ENCODE assay signal across 10 cellular contexts in genomic region chr2:68762665-68763064, GRCh38. TPM values are rescaled to one million over a fixed set of nuclear protein-coding genes. Genes with fewer than 3 reads are reported as not detected.
DNase-seq lines count a peak whose midpoint lies in the region; ATAC-seq, FAIRE-seq and TF ChIP-seq lines count a peak whose summit lies in the region.
"Had no signal": no experiment of that assay in that cellular context is flagged by ENCODE, and none has a peak within 500 bp of the region (broad histone marks: within the 10 kb centered on the region; RNA-seq: fewer than 3 reads in every experiment).

No MANE protein-coding gene starts in this region.

- H3K36me3 ChIP-seq in CD8-positive, alpha-beta memory T cell (ENCODE audit: insufficient read depth, low read length) = no peaks in the 10 kb centered on the region
- H3K36me3 ChIP-seq in OCI-LY7 (ENCODE audit: insufficient read depth, low read length) = peaks cover 11% of the 10 kb centered on the region
- H3K36me3 ChIP-seq: vagina had no signal

- peak overlapping the region; percentile 87 to 100 (median 96) for H3K27ac Mint-ChIP-seq in CD8-positive, alpha-beta memory T cell

- H3K27me3 ChIP-seq in CD8-positive, alpha-beta memory T cell (ENCODE audit: insufficient read depth, low read length, poor library complexity, severe bottlenecking) = no peaks in the 10 kb centered on the region
- H3K27me3 ChIP-seq: vagina had no signal

- no peak for TF ChIP-seq CTCF in OCI-LY7 (conservative IDR thresholded peaks at IDR 0.05; ENCODE audit: low read length)

- H3K27me3 Mint-ChIP-seq in CD8-positive, alpha-beta memory T cell = peaks cover 0 to 4% of the 10 kb centered on the region in 2 donors

- peaks cover 98% of the 10 kb centered on the region for H3K4me1 ChIP-seq in CD8-positive, alpha-beta memory T cell (ENCODE audit: insufficient read depth, low read length)
- peaks cover 70% of the 10 kb centered on the region for H3K4me1 ChIP-seq in OCI-LY7 (ENCODE audit: insufficient read depth, low read length, poor library complexity, severe bottlenecking)

- intact Hi-C loops in OCI-LY7 (cut with micrococcal nuclease; ENCODE audit: unreplicated experiment) = loop anchor here (1.0 to 10.0 kb wide), 4 partner anchors 25 to 1362 kb away; partner anchors contain the start of gene PLEK

- POLR2A ChIA-PET in CD8-positive, alpha-beta memory T cell (lab: Charles Lee) = interaction anchor here (0.9 to 1.0 kb wide), 2 partner anchors 9 to 11 kb away, joined by 3 read pairs; no protein-coding TSS in a partner anchor
- POLR2A ChIA-PET in OCI-LY7 (lab: Charles Lee) = interaction anchor here (0.6 to 2.2 kb wide), 19 partner anchors 9 to 531 kb away, joined by 3 to 7 read pairs (median 3); partner anchors contain the start of gene ARHGAP25

- peak; percentile 41 for ATAC-seq in GM21367 (IDR thresholded peaks at IDR 0.05; ENCODE audit: unreplicated experiment)

- peaks cover 38% of the 10 kb centered on the region for H3K79me2 ChIP-seq in OCI-LY7 (ENCODE audit: insufficient read depth, low read depth, low read length)
- H3K79me2 ChIP-seq: parathyroid adenoma had no signal

- peaks cover 9 to 22% (median 20%) of the 10 kb centered on the region in 3 donors for H3K36me3 Mint-ChIP-seq in CD8-positive, alpha-beta memory T cell

- H3K4me2 ChIP-seq in OCI-LY7 (ENCODE audit: low read length) = peak overlapping the region; percentile 99

- no peak for FAIRE-seq in HTR-8/SVneo (lab: Jason Lieb, UNC)

- H3K27ac ChIP-seq in CD8-positive, alpha-beta memory T cell (ENCODE audit: low read depth, low read length) = no peak overlapping the region
- peak overlapping the region; percentile 93 for H3K27ac ChIP-seq in OCI-LY7 (ENCODE audit: low read depth, low read length, poor library complexity, severe bottlenecking)
- H3K27ac ChIP-seq: parathyroid adenoma, vagina had no signal

- no peaks in the 10 kb centered on the region for H3K9me2 ChIP-seq in OCI-LY7 (ENCODE audit: insufficient read depth, low read length)

- peak overlapping the region; percentile 28; the same call in 1 of the 2 replicates for H2AFZ ChIP-seq in OCI-LY7 (ENCODE audit: low read length)
- H2AFZ ChIP-seq: parathyroid adenoma had no signal

- peak overlapping the region; percentile 49 to 82 (median 73) for H3K4me3 Mint-ChIP-seq in CD8-positive, alpha-beta memory T cell

- no peaks in the 10 kb centered on the region for H3K9me3 ChIP-seq in CD8-positive, alpha-beta memory T cell (ENCODE audit: low read length)
- H3K9me3 ChIP-seq in OCI-LY7 (ENCODE audit: low read length) = peaks cover 5% of the 10 kb centered on the region; the same call in 1 of the 2 replicates
- H3K9me3 ChIP-seq: vagina had no signal

- H3K4me1 Mint-ChIP-seq in CD8-positive, alpha-beta memory T cell = peaks cover 91 to 100% (median 100%) of the 10 kb centered on the region in 3 donors

- CTCF ChIA-PET in CD8-positive, alpha-beta memory T cell (lab: Charles Lee) = interaction anchor here (1.0 to 2.6 kb wide), 6 partner anchors 9 to 163 kb away, joined by 3 to 18 read pairs (median 4); no protein-coding TSS in a partner anchor
- CTCF ChIA-PET in OCI-LY7 (lab: Charles Lee; ENCODE audit: unreplicated experiment) = no interaction called here

- no TSS peak for BruUV-seq in OCI-LY7 (replicated peaks; lab: Mats Ljungman, UMichigan)

- no peak overlapping the region for H3K4me3 ChIP-seq in CD8-positive, alpha-beta memory T cell (ENCODE audit: low read length)
- H3K4me3 ChIP-seq in OCI-LY7 (ENCODE audit: low read depth, low read length, poor library complexity, severe bottlenecking) = peak overlapping the region; percentile 36
- H3K4me3 ChIP-seq: vagina had no signal

- no peaks in the 10 kb centered on the region for H4K20me1 ChIP-seq in OCI-LY7 (ENCODE audit: insufficient read depth, low read length)

- DNase-seq in CD8-positive, alpha-beta memory T cell = peak in 2 of 5 donors; percentile 41 to 45
- DNase-seq in OCI-LY7 (ENCODE audit: low spot score) = peak; percentile 81
- DNase-seq in iris pigment epithelial cell (ENCODE audit: low read depth) = peak; percentile 88
- DNase-seq in HTR-8/SVneo (ENCODE audit: insufficient read length, low spot score) = no peak
- no peak for DNase-seq in DMS79 treated with DMSO at 0.1 percent for 48 hours (lab: John Stamatoyannopoulos, UW)
- no peak for DNase-seq in NCI-H748 (lab: John Stamatoyannopoulos, UW; ENCODE audit: unreplicated experiment)
- DNase-seq in D341Med (ENCODE audit: low spot score) = no peak

- peaks cover 0 to 1% (median 0%) of the 10 kb centered on the region in 5 donors for H3K9me3 Mint-ChIP-seq in CD8-positive, alpha-beta memory T cell

RNA-seq across cellular contexts. Expression of gene ARHGAP25, which starts 28.1 kb away (rescaled TPM):
- 10 to 100 TPM; 74.7 to 75.2 TPM for total RNA-seq in CD8-positive, alpha-beta memory T cell
- 200 TPM for polyA plus RNA-seq in CD8-positive, alpha-beta memory T cell
- total RNA-seq in OCI-LY7 (2014; rRNA removed; shearing (Covaris generic)) = 18.6 and 22.3 TPM in 2 replicates
- 37.7 and 43.8 TPM in 2 replicates for total RNA-seq in OCI-LY7 (2022)

Comparison
In these comparisons a context has a peak if more than half of its experiments do, and no peak if none do; other contexts are left out.
1. DNase-seq: peak in OCI-LY7 (single experiment) and iris pigment epithelial cell (single experiment); none in HTR-8/SVneo (single experiment), DMS79 treated with DMSO at 0.1 percent for 48 hours (single experiment), NCI-H748 (single experiment) and D341Med (single experiment).